Comparison of ENCODE assay signal across 8 cellular contexts in the genomic region with DNA sequence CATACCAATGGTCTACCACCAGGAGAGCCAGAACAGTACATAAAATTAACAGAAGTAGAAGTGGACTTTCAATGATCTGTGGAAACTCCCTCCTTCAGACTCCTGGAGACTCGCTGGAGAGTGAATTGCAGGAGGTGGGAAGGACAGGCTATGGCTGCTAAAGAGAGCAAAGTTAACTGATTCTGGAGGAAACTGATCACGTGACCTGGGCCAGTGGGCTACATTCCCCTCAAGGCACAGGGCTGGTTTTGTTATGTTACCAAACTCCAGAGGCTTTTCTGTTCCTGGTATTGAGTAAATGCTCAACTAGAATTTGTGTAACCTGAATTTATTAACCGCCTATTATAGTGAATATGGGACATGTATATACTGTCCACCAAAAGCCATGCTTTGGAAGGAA.
"Had no signal": no experiment of that assay in that cellular context is flagged by ENCODE, and none has a peak within 500 bp of the region (broad histone marks: within the 10 kb centered on the region; RNA-seq: fewer than 3 reads in every experiment).

No MANE protein-coding gene starts in this region.

- ATAC-seq: GM23338 had no signal

- H3K36me3 Mint-ChIP-seq: IgD-negative memory B cell had no signal

- FAIRE-seq: H1, H54, HTR-8/SVneo had no signal

- H3K9me3 Mint-ChIP-seq: GM23338, H9 had no signal

- H3K4me2 ChIP-seq: GM23338 had no signal

- H2AFZ ChIP-seq: GM23338 had no signal

- H3K27ac Mint-ChIP-seq: GM23338, H9, IgD-negative memory B cell had no signal

- DNase-seq: H9, HCEC 1CT, KG1 had no signal

- H3K4me1 Mint-ChIP-seq: GM23338, H9, IgD-negative memory B cell had no signal

- H3K4me3 Mint-ChIP-seq: GM23338, H9, IgD-negative memory B cell had no signal

- H3K4me3 ChIP-seq: GM23338 had no signal
